1 cellular context compared by ENCODE assay signal in the genomic region with DNA sequence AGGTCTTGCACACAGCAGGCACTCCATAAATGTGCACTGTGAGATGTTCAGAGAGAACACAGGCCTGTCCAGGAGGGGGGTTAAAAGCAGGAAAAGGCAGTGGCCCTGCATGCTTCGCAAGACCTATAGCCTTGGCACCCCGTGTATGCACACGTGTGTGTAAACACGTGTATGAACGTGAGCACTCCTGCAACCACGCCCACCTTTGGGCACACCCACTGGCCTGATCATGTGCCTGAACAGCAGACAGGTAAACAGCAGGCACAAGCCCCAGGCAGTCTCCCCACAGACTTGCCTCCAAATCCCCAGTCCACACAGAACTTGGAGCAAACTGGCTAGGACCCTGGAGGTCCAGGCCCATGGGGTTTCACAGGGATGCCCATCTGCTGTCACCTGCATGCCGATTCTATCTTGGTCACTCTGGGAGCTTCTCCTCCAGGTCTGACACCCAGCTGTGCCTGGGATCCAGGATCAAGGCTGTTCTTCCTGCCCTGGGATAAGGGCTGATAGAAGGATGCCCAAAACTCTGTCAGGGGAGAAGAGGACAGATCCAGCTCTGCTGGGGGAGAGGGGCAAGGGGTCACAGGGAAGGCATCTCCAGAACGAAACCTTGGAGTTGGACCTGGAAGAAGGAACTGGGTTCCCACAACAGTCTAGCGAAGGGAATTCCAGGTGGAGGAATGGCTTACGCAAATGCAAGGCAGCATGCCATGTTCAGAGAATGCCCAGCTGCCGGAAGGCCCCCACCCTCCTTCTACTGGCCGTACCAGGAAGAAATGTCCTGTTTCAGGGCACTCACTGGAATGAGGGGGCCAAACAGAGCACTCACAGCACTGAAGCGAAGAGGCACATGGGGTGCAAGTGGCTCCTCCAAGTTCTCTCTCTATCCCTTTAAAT.
TF ChIP-seq lines count a peak whose summit lies in the region.

No MANE protein-coding gene starts in this region.

TF ChIP-seq in HepG2, 621 proteins besides CTCF, POLR2A, EP300 and RAD21:
- TF ChIP-seq SAP130 (CRISPR knock-in tag; IDR thresholded peaks at IDR 0.05; ENCODE audit: low read depth) (peak; percentile 35; the same call in 1 of the 2 replicates), HOXA7 (CRISPR knock-in tag; IDR thresholded peaks at IDR 0.05) (no peak), BHLHE40 (IDR thresholded peaks at IDR 0.05; ENCODE audit: low read length) (peak; percentile 86), SOX6 (IDR thresholded peaks at IDR 0.05) (no peak), SOX6 (CRISPR knock-in tag; IDR thresholded peaks at IDR 0.05) (0 out of 2 replicates have a peak, but pooled peaks have one; percentile 24), FOXA1 (IDR thresholded peaks at IDR 0.05) (no peak), FOXA1 (CRISPR knock-in tag; IDR thresholded peaks at IDR 0.05) (peak; percentile 70), SNAPC2 (CRISPR knock-in tag; IDR thresholded peaks at IDR 0.05) (no peak), MYC (CRISPR knock-in tag; IDR thresholded peaks at IDR 0.05; ENCODE audit: borderline replicate concordance) (peak; percentile 51; the same call in 1 of the 2 replicates), ARNTL (CRISPR knock-in tag; IDR thresholded peaks at IDR 0.05) (peak; percentile 84), ZNF264 (CRISPR knock-in tag; IDR thresholded peaks at IDR 0.05) (no peak), ZKSCAN8 (CRISPR knock-in tag; IDR thresholded peaks at IDR 0.05; ENCODE audit: borderline replicate concordance) (peak; percentile 95), SP5 (CRISPR knock-in tag; IDR thresholded peaks at IDR 0.05; ENCODE audit: borderline replicate concordance, low read depth) (peak; percentile 59), ZNF263 (CRISPR knock-in tag; IDR thresholded peaks at IDR 0.05) (0 out of 2 replicates have a peak, but pooled peaks have one; percentile 11), SP1 (IDR thresholded peaks at IDR 0.05) (no peak), SP1 (CRISPR knock-in tag; IDR thresholded peaks at IDR 0.05) (peak; percentile 59; the same call in 1 of the 2 replicates), MTA1 (CRISPR knock-in tag; IDR thresholded peaks at IDR 0.05; ENCODE audit: borderline replicate concordance) (0 out of 2 replicates have a peak, but pooled peaks have one; percentile 29), ZNF674 (CRISPR knock-in tag; IDR thresholded peaks at IDR 0.05; ENCODE audit: low read depth) (no peak), SALL1 (CRISPR knock-in tag; IDR thresholded peaks at IDR 0.05) (peak; percentile 43; the same call in 1 of the 2 replicates), SOX13 (IDR thresholded peaks at IDR 0.05) (no peak), SOX13 (CRISPR knock-in tag; conservative IDR thresholded peaks at IDR 0.05 in 1 of 2, IDR thresholded peaks at IDR 0.05 in 1 of 2) (0 out of 4 replicates have a peak, but pooled peaks of 1 of the 2 experiments have one; percentile 11), RXRA (CRISPR knock-in tag; IDR thresholded peaks at IDR 0.05) (peak; percentile 5; the same call in 1 of the 2 replicates), FOXA3 (CRISPR knock-in tag; IDR thresholded peaks at IDR 0.05) (peak; percentile 37; the same call in 1 of the 2 replicates), FLYWCH1 (CRISPR knock-in tag; IDR thresholded peaks at IDR 0.05) (no peak)
- TF ChIP-seq, protein P1, sequence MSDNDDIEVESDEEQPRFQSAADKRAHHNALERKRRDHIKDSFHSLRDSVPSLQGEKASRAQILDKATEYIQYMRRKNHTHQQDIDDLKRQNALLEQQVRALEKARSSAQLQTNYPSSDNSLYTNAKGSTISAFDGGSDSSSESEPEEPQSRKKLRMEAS (IDR thresholded peaks at IDR 0.05), result peak; percentile 41; the same call in 1 of the 2 replicates
- TF ChIP-seq, protein P2, sequence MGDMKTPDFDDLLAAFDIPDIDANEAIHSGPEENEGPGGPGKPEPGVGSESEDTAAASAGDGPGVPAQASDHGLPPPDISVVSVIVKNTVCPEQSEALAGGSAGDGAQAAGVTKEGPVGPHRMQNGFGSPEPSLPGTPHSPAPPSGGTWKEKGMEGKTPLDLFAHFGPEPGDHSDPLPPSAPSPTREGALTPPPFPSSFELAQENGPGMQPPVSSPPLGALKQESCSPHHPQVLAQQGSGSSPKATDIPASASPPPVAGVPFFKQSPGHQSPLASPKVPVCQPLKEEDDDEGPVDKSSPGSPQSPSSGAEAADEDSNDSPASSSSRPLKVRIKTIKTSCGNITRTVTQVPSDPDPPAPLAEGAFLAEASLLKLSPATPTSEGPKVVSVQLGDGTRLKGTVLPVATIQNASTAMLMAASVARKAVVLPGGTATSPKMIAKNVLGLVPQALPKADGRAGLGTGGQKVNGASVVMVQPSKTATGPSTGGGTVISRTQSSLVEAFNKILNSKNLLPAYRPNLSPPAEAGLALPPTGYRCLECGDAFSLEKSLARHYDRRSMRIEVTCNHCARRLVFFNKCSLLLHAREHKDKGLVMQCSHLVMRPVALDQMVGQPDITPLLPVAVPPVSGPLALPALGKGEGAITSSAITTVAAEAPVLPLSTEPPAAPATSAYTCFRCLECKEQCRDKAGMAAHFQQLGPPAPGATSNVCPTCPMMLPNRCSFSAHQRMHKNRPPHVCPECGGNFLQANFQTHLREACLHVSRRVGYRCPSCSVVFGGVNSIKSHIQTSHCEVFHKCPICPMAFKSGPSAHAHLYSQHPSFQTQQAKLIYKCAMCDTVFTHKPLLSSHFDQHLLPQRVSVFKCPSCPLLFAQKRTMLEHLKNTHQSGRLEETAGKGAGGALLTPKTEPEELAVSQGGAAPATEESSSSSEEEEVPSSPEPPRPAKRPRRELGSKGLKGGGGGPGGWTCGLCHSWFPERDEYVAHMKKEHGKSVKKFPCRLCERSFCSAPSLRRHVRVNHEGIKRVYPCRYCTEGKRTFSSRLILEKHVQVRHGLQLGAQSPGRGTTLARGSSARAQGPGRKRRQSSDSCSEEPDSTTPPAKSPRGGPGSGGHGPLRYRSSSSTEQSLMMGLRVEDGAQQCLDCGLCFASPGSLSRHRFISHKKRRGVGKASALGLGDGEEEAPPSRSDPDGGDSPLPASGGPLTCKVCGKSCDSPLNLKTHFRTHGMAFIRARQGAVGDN (CRISPR knock-in tag; IDR thresholded peaks at IDR 0.05), result peak; percentile 44
- TF ChIP-seq, protein P3, sequence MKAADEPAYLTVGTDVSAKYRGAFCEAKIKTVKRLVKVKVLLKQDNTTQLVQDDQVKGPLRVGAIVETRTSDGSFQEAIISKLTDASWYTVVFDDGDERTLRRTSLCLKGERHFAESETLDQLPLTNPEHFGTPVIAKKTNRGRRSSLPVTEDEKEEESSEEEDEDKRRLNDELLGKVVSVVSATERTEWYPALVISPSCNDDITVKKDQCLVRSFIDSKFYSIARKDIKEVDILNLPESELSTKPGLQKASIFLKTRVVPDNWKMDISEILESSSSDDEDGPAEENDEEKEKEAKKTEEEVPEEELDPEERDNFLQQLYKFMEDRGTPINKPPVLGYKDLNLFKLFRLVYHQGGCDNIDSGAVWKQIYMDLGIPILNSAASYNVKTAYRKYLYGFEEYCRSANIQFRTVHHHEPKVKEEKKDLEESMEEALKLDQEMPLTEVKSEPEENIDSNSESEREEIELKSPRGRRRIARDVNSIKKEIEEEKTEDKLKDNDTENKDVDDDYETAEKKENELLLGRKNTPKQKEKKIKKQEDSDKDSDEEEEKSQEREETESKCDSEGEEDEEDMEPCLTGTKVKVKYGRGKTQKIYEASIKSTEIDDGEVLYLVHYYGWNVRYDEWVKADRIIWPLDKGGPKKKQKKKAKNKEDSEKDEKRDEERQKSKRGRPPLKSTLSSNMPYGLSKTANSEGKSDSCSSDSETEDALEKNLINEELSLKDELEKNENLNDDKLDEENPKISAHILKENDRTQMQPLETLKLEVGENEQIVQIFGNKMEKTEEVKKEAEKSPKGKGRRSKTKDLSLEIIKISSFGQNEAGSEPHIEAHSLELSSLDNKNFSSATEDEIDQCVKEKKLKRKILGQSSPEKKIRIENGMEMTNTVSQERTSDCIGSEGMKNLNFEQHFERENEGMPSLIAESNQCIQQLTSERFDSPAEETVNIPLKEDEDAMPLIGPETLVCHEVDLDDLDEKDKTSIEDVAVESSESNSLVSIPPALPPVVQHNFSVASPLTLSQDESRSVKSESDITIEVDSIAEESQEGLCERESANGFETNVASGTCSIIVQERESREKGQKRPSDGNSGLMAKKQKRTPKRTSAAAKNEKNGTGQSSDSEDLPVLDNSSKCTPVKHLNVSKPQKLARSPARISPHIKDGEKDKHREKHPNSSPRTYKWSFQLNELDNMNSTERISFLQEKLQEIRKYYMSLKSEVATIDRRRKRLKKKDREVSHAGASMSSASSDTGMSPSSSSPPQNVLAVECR (CRISPR knock-in tag; IDR thresholded peaks at IDR 0.05; ENCODE audit: borderline replicate concordance), result peak; percentile 43; the same call in 1 of the 2 replicates
- TF ChIP-seq, protein P4, sequence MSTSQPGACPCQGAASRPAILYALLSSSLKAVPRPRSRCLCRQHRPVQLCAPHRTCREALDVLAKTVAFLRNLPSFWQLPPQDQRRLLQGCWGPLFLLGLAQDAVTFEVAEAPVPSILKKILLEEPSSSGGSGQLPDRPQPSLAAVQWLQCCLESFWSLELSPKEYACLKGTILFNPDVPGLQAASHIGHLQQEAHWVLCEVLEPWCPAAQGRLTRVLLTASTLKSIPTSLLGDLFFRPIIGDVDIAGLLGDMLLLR (CRISPR knock-in tag; IDR thresholded peaks at IDR 0.05), result 0 out of 2 replicates have a peak, but pooled peaks have one; percentile 37
- TF ChIP-seq, protein P5, sequence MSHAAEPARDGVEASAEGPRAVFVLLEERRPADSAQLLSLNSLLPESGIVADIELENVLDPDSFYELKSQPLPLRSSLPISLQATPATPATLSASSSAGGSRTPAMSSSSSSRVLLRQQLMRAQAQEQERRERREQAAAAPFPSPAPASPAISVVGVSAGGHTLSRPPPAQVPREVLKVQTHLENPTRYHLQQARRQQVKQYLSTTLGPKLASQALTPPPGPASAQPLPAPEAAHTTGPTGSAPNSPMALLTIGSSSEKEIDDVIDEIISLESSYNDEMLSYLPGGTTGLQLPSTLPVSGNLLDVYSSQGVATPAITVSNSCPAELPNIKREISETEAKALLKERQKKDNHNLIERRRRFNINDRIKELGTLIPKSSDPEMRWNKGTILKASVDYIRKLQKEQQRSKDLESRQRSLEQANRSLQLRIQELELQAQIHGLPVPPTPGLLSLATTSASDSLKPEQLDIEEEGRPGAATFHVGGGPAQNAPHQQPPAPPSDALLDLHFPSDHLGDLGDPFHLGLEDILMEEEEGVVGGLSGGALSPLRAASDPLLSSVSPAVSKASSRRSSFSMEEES (CRISPR knock-in tag; IDR thresholded peaks at IDR 0.05), result 0 out of 2 replicates have a peak, but pooled peaks have one; percentile 29
- TF ChIP-seq, protein P6, sequence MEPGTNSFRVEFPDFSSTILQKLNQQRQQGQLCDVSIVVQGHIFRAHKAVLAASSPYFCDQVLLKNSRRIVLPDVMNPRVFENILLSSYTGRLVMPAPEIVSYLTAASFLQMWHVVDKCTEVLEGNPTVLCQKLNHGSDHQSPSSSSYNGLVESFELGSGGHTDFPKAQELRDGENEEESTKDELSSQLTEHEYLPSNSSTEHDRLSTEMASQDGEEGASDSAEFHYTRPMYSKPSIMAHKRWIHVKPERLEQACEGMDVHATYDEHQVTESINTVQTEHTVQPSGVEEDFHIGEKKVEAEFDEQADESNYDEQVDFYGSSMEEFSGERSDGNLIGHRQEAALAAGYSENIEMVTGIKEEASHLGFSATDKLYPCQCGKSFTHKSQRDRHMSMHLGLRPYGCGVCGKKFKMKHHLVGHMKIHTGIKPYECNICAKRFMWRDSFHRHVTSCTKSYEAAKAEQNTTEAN (CRISPR knock-in tag; conservative IDR thresholded peaks at IDR 0.05), result peak; percentile 92
- TF ChIP-seq, protein P7, sequence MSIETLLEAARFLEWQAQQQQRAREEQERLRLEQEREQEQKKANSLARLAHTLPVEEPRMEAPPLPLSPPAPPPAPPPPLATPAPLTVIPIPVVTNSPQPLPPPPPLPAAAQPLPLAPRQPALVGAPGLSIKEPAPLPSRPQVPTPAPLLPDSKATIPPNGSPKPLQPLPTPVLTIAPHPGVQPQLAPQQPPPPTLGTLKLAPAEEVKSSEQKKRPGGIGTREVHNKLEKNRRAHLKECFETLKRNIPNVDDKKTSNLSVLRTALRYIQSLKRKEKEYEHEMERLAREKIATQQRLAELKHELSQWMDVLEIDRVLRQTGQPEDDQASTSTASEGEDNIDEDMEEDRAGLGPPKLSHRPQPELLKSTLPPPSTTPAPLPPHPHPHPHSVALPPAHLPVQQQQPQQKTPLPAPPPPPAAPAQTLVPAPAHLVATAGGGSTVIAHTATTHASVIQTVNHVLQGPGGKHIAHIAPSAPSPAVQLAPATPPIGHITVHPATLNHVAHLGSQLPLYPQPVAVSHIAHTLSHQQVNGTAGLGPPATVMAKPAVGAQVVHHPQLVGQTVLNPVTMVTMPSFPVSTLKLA (IDR thresholded peaks at IDR 0.05), result peak; percentile 87
- TF ChIP-seq, protein P8, sequence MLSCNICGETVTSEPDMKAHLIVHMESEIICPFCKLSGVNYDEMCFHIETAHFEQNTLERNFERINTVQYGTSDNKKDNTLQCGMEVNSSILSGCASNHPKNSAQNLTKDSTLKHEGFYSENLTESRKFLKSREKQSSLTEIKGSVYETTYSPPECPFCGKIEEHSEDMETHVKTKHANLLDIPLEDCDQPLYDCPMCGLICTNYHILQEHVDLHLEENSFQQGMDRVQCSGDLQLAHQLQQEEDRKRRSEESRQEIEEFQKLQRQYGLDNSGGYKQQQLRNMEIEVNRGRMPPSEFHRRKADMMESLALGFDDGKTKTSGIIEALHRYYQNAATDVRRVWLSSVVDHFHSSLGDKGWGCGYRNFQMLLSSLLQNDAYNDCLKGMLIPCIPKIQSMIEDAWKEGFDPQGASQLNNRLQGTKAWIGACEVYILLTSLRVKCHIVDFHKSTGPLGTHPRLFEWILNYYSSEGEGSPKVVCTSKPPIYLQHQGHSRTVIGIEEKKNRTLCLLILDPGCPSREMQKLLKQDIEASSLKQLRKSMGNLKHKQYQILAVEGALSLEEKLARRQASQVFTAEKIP (CRISPR knock-in tag; IDR thresholded peaks at IDR 0.05; ENCODE audit: borderline replicate concordance), result no peak
